ENCODE assay signal across 23 cellular contexts in the genomic region with DNA sequence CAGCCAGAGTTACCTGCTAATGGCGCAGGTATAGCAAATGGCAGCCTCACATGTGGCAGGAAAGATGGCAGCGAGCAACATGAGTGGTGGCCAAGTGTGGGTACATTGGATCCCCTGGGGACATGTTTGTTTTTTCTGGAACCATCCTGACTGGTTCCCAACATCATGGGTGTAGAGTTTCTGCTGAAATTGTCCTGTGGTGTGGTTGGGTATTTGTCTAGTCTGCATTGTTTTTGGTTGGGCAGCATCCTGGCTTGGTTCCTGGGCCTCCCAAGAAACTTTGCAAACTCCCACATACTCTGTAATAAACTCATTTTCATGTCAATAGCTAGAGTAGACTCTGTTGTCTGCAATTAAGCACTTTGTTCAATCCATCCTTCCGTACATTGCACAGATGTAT.
"Had no signal": no experiment of that assay in that cellular context is flagged by ENCODE, and none has a peak within 500 bp of the region (broad histone marks: within the 10 kb centered on the region; RNA-seq: fewer than 3 reads in every experiment).

No MANE protein-coding gene starts in this region.

- H3K27ac ChIP-seq: cardiac muscle cell had no signal

- H3K27me3 ChIP-seq: cardiac muscle cell had no signal

- DNase-seq: activated CD4-positive, alpha-beta T cell treated with anti-CD3 and anti-CD28 coated beads for 48 hours; activated CD4-positive, alpha-beta T cell treated with anti-CD3 and anti-CD28 coated beads, Interleukin-2, amount 50 U/mL, for 4 hours; activated CD4-positive, CD25-positive, alpha-beta regulatory T cell treated with anti-CD3 and anti-CD28 coated beads, Interleukin-2, amount 50 U/mL, for 72 hours; activated effector memory CD4-positive, alpha-beta T cell treated with anti-CD3 and anti-CD28 coated beads, Interleukin-2, amount 50 U/mL, for 16 hours; activated naive CD4-positive, alpha-beta T cell treated with Interleukin-2 at 50 U/mL for 16 hours; activated naive CD8-positive, alpha-beta T cell treated with anti-CD3 and anti-CD28 coated beads, Interleukin-2, amount 50 U/mL, for 24 hours; activated T-cell treated with anti-CD3 and anti-CD28 coated beads, Interleukin-2, amount 50 U/mL, for 4 hours; amniotic stem cell; Kasumi-1; KBM-7; MV-4-11; NCI-H1092 treated with DMSO at 0.1 percent for 48 hours; NCI-H1417 treated with DMSO at 0.1 percent for 48 hours; NCI-H1694 treated with DMSO at 0.1 percent for 48 hours; NCI-H2029 treated with DMSO at 0.1 percent for 48 hours; NCI-H345; NCI-H510A; NCI-H69; PC-3; SHP77 had no signal

- ATAC-seq: activated naive CD4-positive, alpha-beta T cell treated with anti-CD3 and anti-CD28 coated beads, Interleukin-2, amount 50 U/mL, for 72 hours; activated naive CD8-positive, alpha-beta T cell treated with anti-CD3 and anti-CD28 coated beads, Interleukin-2, amount 50 U/mL, for 24 hours; activated T-cell treated with anti-CD3 and anti-CD28 coated beads, Interleukin-2, amount 50 U/mL, for 4 hours; PC-3; WTC11 had no signal

- H3K4me3 ChIP-seq: cardiac muscle cell had no signal

- H3K36me3 ChIP-seq: cardiac muscle cell had no signal
